Comparison of ENCODE assay signal across 1 cellular context in the genomic region with DNA sequence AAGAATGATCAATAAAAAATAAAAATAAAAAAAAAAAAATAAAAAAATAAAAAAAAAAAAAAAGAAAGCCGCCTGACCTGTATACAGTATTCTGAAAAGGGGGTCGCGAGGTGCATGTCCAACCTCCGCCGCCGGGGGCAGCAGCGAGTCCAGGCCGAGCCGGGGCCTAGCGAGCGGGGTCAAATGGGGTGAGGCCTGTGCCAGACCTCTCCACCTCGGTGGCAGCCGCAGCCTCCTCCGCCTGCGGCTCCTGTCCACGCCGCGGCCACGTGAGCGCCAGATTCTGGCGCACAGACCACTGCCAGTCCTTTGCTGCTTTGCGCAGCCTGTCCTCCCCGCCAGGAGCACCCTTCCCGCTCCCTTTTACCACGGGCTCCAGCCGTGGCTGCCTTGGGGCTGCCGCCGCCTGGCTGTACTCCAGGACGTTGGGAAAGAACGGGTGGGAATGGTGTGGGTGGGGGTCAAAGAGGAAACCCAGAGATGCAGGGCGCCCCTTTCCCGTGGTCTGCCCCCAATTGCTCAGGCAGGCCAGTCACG.
TF ChIP-seq lines count a peak whose summit lies in the region.

No MANE protein-coding gene starts in this region.

TF ChIP-seq in HepG2, 621 proteins besides CTCF, POLR2A, EP300 and RAD21 (continued from another document and continues in another):
- TF ChIP-seq ZNF598 (CRISPR knock-in tag; IDR thresholded peaks at IDR 0.05; ENCODE audit: borderline replicate concordance) (peak; percentile 80; the same call in 1 of the 2 replicates), HOXA9 (CRISPR knock-in tag; IDR thresholded peaks at IDR 0.05; ENCODE audit: borderline replicate concordance) (peak; percentile 64), CC2D1A (CRISPR knock-in tag; IDR thresholded peaks at IDR 0.05) (peak; percentile 52; the same call in 1 of the 2 replicates), ZNF350 (CRISPR knock-in tag; IDR thresholded peaks at IDR 0.05; ENCODE audit: borderline replicate concordance, low read depth) (peak; percentile 98), ZNF850 (CRISPR knock-in tag; conservative IDR thresholded peaks at IDR 0.05) (0 out of 2 replicates have a peak, but pooled peaks have one; percentile 65), KLF15 (CRISPR knock-in tag; IDR thresholded peaks at IDR 0.05; ENCODE audit: borderline replicate concordance) (peak; percentile 92), U2AF1 (optimal IDR thresholded peaks at IDR 0.05; ENCODE audit: low read depth, low read length) (peak; percentile 39), REL (CRISPR knock-in tag; conservative IDR thresholded peaks at IDR 0.05) (peak; percentile 68; the same call in 1 of the 2 replicates), ZNF543 (CRISPR knock-in tag; IDR thresholded peaks at IDR 0.05) (peak; percentile 95), POLR2AphosphoS5 (IDR thresholded peaks at IDR 0.05; ENCODE audit: low read depth, low read length) (peak; percentile 60), NONO (IDR thresholded peaks at IDR 0.05) (no peak), NONO (CRISPR knock-in tag; conservative IDR thresholded peaks at IDR 0.05) (peak; percentile 90), RARG (CRISPR knock-in tag; IDR thresholded peaks at IDR 0.05; ENCODE audit: low read depth) (no peak), ZNF616 (CRISPR knock-in tag; IDR thresholded peaks at IDR 0.05; ENCODE audit: low read depth) (peak; percentile 95), MATR3 (CRISPR knock-in tag; IDR thresholded peaks at IDR 0.05) (no peak), ZNF274 (CRISPR knock-in tag; IDR thresholded peaks at IDR 0.05) (peak; percentile 98), TBL1XR1 (IDR thresholded peaks at IDR 0.05; ENCODE audit: borderline replicate concordance, low read length, partially characterized antibody) (peak; percentile 83), SSRP1 (CRISPR knock-in tag; IDR thresholded peaks at IDR 0.05) (peak; percentile 50; the same call in 1 of the 2 replicates), ZMYM2 (CRISPR knock-in tag; IDR thresholded peaks at IDR 0.05) (0 out of 2 replicates have a peak, but pooled peaks have one; percentile 49), ZNF614 (CRISPR knock-in tag; IDR thresholded peaks at IDR 0.05; ENCODE audit: borderline replicate concordance) (peak; percentile 95), POLR2G (IDR thresholded peaks at IDR 0.05; ENCODE audit: low read depth, low read length) (peak; percentile 79), TOPORS (CRISPR knock-in tag; IDR thresholded peaks at IDR 0.05) (peak; percentile 94), TP53 (CRISPR knock-in tag; conservative IDR thresholded peaks at IDR 0.05) (peak; percentile 77; the same call in 1 of the 2 replicates), ZSCAN29 (CRISPR knock-in tag; conservative IDR thresholded peaks at IDR 0.05) (peak; percentile 70; the same call in 1 of the 2 replicates), ZNF577 (CRISPR knock-in tag; IDR thresholded peaks at IDR 0.05; ENCODE audit: borderline replicate concordance, low read depth) (no peak), PPARG (CRISPR knock-in tag; conservative IDR thresholded peaks at IDR 0.05) (peak; percentile 81), PTBP1 (IDR thresholded peaks at IDR 0.05; ENCODE audit: low read depth, low read length, poor library complexity, severe bottlenecking) (peak; percentile 81), RORA (CRISPR knock-in tag; IDR thresholded peaks at IDR 0.05) (no peak), MBD4 (IDR thresholded peaks at IDR 0.05; ENCODE audit: borderline replicate concordance, low read length) (no peak), SNAPC5 (CRISPR knock-in tag; IDR thresholded peaks at IDR 0.05; ENCODE audit: borderline replicate concordance) (peak; percentile 92), KLF12 (CRISPR knock-in tag; IDR thresholded peaks at IDR 0.05; ENCODE audit: borderline replicate concordance) (peak; percentile 93), CCAR2 (optimal IDR thresholded peaks at IDR 0.05; ENCODE audit: low read depth, low read length) (peak; percentile 17), RFX1 (IDR thresholded peaks at IDR 0.05) (no peak), CENPT (CRISPR knock-in tag; IDR thresholded peaks at IDR 0.05; ENCODE audit: low read depth) (peak; percentile 91), ZNF136 (CRISPR knock-in tag; IDR thresholded peaks at IDR 0.05; ENCODE audit: low read depth) (peak; percentile 99), JARID2 (CRISPR knock-in tag; IDR thresholded peaks at IDR 0.05; ENCODE audit: insufficient replicate concordance) (no peak), ZNF326 (CRISPR knock-in tag; IDR thresholded peaks at IDR 0.05; ENCODE audit: borderline replicate concordance) (no peak), TOE1 (CRISPR knock-in tag; IDR thresholded peaks at IDR 0.05) (peak; percentile 84; the same call in 1 of the 2 replicates), ZNF749 (CRISPR knock-in tag; IDR thresholded peaks at IDR 0.05; ENCODE audit: borderline replicate concordance) (peak; percentile 89; the same call in 1 of the 2 replicates), ZNF460 (CRISPR knock-in tag; IDR thresholded peaks at IDR 0.05; ENCODE audit: borderline replicate concordance) (peak; percentile 74; the same call in 1 of the 2 replicates), ZNF607 (CRISPR knock-in tag; IDR thresholded peaks at IDR 0.05; ENCODE audit: borderline replicate concordance) (peak; percentile 99), DPF2 (CRISPR knock-in tag; IDR thresholded peaks at IDR 0.05; ENCODE audit: borderline replicate concordance, low read depth) (peak; percentile 81; the same call in 1 of the 2 replicates), FOXA3 (CRISPR knock-in tag; IDR thresholded peaks at IDR 0.05) (peak; percentile 88)
- TF ChIP-seq, protein P1, sequence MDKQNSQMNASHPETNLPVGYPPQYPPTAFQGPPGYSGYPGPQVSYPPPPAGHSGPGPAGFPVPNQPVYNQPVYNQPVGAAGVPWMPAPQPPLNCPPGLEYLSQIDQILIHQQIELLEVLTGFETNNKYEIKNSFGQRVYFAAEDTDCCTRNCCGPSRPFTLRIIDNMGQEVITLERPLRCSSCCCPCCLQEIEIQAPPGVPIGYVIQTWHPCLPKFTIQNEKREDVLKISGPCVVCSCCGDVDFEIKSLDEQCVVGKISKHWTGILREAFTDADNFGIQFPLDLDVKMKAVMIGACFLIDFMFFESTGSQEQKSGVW (CRISPR knock-in tag; IDR thresholded peaks at IDR 0.05; ENCODE audit: borderline replicate concordance) = peak; percentile 80; the same call in 1 of the 2 replicates
- TF ChIP-seq, protein P2, sequence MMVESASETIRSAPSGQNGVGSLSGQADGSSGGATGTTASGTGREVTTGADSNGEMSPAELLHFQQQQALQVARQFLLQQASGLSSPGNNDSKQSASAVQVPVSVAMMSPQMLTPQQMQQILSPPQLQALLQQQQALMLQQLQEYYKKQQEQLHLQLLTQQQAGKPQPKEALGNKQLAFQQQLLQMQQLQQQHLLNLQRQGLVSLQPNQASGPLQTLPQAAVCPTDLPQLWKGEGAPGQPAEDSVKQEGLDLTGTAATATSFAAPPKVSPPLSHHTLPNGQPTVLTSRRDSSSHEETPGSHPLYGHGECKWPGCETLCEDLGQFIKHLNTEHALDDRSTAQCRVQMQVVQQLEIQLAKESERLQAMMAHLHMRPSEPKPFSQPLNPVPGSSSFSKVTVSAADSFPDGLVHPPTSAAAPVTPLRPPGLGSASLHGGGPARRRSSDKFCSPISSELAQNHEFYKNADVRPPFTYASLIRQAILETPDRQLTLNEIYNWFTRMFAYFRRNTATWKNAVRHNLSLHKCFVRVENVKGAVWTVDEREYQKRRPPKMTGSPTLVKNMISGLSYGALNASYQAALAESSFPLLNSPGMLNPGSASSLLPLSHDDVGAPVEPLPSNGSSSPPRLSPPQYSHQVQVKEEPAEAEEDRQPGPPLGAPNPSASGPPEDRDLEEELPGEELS (CRISPR knock-in tag; IDR thresholded peaks at IDR 0.05) = peak; percentile 79
- TF ChIP-seq, protein P3, sequence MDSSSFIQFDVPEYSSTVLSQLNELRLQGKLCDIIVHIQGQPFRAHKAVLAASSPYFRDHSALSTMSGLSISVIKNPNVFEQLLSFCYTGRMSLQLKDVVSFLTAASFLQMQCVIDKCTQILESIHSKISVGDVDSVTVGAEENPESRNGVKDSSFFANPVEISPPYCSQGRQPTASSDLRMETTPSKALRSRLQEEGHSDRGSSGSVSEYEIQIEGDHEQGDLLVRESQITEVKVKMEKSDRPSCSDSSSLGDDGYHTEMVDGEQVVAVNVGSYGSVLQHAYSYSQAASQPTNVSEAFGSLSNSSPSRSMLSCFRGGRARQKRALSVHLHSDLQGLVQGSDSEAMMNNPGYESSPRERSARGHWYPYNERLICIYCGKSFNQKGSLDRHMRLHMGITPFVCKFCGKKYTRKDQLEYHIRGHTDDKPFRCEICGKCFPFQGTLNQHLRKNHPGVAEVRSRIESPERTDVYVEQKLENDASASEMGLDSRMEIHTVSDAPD (CRISPR knock-in tag; IDR thresholded peaks at IDR 0.05) = peak; percentile 99
- TF ChIP-seq, protein P4, sequence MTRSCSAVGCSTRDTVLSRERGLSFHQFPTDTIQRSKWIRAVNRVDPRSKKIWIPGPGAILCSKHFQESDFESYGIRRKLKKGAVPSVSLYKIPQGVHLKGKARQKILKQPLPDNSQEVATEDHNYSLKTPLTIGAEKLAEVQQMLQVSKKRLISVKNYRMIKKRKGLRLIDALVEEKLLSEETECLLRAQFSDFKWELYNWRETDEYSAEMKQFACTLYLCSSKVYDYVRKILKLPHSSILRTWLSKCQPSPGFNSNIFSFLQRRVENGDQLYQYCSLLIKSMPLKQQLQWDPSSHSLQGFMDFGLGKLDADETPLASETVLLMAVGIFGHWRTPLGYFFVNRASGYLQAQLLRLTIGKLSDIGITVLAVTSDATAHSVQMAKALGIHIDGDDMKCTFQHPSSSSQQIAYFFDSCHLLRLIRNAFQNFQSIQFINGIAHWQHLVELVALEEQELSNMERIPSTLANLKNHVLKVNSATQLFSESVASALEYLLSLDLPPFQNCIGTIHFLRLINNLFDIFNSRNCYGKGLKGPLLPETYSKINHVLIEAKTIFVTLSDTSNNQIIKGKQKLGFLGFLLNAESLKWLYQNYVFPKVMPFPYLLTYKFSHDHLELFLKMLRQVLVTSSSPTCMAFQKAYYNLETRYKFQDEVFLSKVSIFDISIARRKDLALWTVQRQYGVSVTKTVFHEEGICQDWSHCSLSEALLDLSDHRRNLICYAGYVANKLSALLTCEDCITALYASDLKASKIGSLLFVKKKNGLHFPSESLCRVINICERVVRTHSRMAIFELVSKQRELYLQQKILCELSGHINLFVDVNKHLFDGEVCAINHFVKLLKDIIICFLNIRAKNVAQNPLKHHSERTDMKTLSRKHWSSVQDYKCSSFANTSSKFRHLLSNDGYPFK (CRISPR knock-in tag; IDR thresholded peaks at IDR 0.05; ENCODE audit: borderline replicate concordance) = peak; percentile 74; the same call in 1 of the 2 replicates
- TF ChIP-seq, protein P5, sequence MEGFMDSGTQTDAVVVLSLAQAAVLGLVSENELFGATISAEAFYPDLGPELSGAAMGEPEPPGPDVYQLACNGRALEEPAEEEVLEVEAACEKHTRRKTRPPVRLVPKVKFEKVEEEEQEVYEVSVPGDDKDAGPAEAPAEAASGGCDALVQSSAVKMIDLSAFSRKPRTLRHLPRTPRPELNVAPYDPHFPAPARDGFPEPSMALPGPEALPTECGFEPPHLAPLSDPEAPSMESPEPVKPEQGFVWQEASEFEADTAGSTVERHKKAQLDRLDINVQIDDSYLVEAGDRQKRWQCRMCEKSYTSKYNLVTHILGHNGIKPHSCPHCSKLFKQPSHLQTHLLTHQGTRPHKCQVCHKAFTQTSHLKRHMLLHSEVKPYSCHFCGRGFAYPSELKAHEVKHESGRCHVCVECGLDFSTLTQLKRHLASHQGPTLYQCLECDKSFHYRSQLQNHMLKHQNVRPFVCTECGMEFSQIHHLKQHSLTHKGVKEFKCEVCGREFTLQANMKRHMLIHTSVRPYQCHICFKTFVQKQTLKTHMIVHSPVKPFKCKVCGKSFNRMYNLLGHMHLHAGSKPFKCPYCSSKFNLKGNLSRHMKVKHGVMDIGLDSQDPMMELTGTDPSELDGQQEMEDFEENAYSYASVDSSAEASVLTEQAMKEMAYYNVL (CRISPR knock-in tag; IDR thresholded peaks at IDR 0.05; ENCODE audit: borderline replicate concordance) = peak; percentile 92; the same call in 1 of the 2 replicates
- TF ChIP-seq, protein P6, sequence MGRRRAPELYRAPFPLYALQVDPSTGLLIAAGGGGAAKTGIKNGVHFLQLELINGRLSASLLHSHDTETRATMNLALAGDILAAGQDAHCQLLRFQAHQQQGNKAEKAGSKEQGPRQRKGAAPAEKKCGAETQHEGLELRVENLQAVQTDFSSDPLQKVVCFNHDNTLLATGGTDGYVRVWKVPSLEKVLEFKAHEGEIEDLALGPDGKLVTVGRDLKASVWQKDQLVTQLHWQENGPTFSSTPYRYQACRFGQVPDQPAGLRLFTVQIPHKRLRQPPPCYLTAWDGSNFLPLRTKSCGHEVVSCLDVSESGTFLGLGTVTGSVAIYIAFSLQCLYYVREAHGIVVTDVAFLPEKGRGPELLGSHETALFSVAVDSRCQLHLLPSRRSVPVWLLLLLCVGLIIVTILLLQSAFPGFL (CRISPR knock-in tag; IDR thresholded peaks at IDR 0.05) = no peak
- TF ChIP-seq, protein P7, sequence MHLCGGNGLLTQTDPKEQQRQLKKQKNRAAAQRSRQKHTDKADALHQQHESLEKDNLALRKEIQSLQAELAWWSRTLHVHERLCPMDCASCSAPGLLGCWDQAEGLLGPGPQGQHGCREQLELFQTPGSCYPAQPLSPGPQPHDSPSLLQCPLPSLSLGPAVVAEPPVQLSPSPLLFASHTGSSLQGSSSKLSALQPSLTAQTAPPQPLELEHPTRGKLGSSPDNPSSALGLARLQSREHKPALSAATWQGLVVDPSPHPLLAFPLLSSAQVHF (CRISPR knock-in tag; IDR thresholded peaks at IDR 0.05) = peak; percentile 63; the same call in 1 of the 2 replicates
